Comparison of ENCODE assay signal across 18 cellular contexts in the genomic region with DNA sequence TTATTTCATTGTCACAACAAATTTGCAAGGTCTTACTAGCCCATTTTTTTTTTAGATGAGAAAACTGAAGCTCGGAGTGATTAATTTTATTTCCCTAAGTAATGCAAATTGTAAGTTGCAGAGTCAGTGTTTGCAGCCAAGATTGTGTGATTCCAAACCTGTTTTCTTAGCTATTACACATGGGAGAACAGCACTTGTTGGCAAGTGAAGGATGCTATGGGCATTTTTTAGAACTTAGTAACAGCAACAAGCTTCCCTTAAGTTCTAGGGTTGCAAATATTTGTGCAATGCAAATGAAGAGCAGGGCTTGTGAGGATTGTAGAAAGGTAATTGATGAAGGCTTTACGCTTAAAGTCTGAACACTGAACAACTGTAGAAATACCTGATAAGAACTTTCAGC.
A peak's percentile ranks its signal among the peaks of the same experiment; 100 is the strongest.
DNase-seq lines count a peak whose midpoint lies in the region; ATAC-seq and TF ChIP-seq lines count a peak whose summit lies in the region.
"Had no signal": no experiment of that assay in that cellular context is flagged by ENCODE, and none has a peak within 500 bp of the region (broad histone marks: within the 10 kb centered on the region; RNA-seq: fewer than 3 reads in every experiment).

No MANE protein-coding gene starts in this region.

- no peak overlapping the region for H3K4me3 Mint-ChIP-seq in HFFc6
- H3K4me3 Mint-ChIP-seq: CD4-positive, alpha-beta memory T cell; IgD-negative memory B cell; T-cell had no signal

- no peak overlapping the region for H3K27ac Mint-ChIP-seq in HFFc6
- H3K27ac Mint-ChIP-seq: CD4-positive, alpha-beta memory T cell; IgD-negative memory B cell; T-cell had no signal

- no peaks in the 10 kb centered on the region for H3K9me3 ChIP-seq in thyroid gland
- H3K9me3 ChIP-seq: ascending aorta had no signal

- peaks cover 15% of the 10 kb centered on the region for H3K4me1 Mint-ChIP-seq in HFFc6 (ENCODE audit: low read depth)
- H3K4me1 Mint-ChIP-seq: CD4-positive, alpha-beta memory T cell; IgD-negative memory B cell; T-cell had no signal

- H3K27ac ChIP-seq in thyroid gland: peak overlapping the region; percentile 81 to 98 (median 83)
- H3K27ac ChIP-seq: foreskin keratinocyte had no signal

- peaks cover 36 to 37% of the 10 kb centered on the region in 2 donors for H3K4me1 ChIP-seq in thyroid gland
- H3K4me1 ChIP-seq: ascending aorta, foreskin keratinocyte had no signal

- intact Hi-C loops in thyroid gland (cut with DNase I): no loop called here

- no peak for TF ChIP-seq POLR2A in thyroid gland (IDR thresholded peaks at IDR 0.05)

- H3K36me3 ChIP-seq in thyroid gland: no peaks in the 10 kb centered on the region
- H3K36me3 ChIP-seq: ascending aorta had no signal

- H3K27me3 ChIP-seq in thyroid gland: no peaks in the 10 kb centered on the region
- H3K27me3 ChIP-seq: ascending aorta, dorsolateral prefrontal cortex, foreskin keratinocyte had no signal

- peaks cover 2% of the 10 kb centered on the region; the same call in 1 of the 2 replicates for H3K27me3 Mint-ChIP-seq in HFFc6 (ENCODE audit: insufficient read depth)
- H3K27me3 Mint-ChIP-seq: CD4-positive, alpha-beta memory T cell; IgD-negative memory B cell; T-cell had no signal

- H3K4me3 ChIP-seq in astrocyte of the spinal cord (ENCODE audit: low read depth, low read length) (no peak overlapping the region), thyroid gland (replicated peaks in 1 of 3) (no peak overlapping the region)
- H3K4me3 ChIP-seq: ascending aorta, dorsolateral prefrontal cortex had no signal

- H3K9me3 Mint-ChIP-seq in HFFc6: no peaks in the 10 kb centered on the region
- H3K9me3 Mint-ChIP-seq: T-cell had no signal

- no peak for TF ChIP-seq CTCF in HFFc6 (IDR thresholded peaks at IDR 0.05)
- no peak for TF ChIP-seq CTCF in astrocyte of the spinal cord (IDR thresholded peaks at IDR 0.05; ENCODE audit: low read depth, low read length)
- peak in 1 of 6 experiments; percentile 10 for TF ChIP-seq CTCF in thyroid gland (IDR thresholded peaks at IDR 0.05)

- WGBS in thyroid gland, 2 donors: 29 to 32% methylated on average over 2 of the region's 2 CpGs

- no peaks in the 10 kb centered on the region for H3K36me3 Mint-ChIP-seq in HFFc6 (ENCODE audit: low read depth)
- H3K36me3 Mint-ChIP-seq: CD4-positive, alpha-beta memory T cell; IgD-negative memory B cell; T-cell had no signal

- no peak for ATAC-seq in GM21360 (IDR thresholded peaks at IDR 0.05; ENCODE audit: unreplicated experiment)
- ATAC-seq: foreskin keratinocyte, T-cell had no signal

- DNase-seq in HFFc6 (peak; percentile 50), astrocyte of the spinal cord (ENCODE audit: low read depth, low spot score) (peak; percentile 86), globus pallidus (ENCODE audit: low spot score) (peak; percentile 26), thyroid gland (peak; percentile 29 to 31), NCI-H2227 (lab: John Stamatoyannopoulos, UW; ENCODE audit: unreplicated experiment) (no peak)
- no peak for DNase-seq in activated naive CD4-positive, alpha-beta T cell treated with anti-CD3 and anti-CD28 coated beads, Interleukin-2, amount 50 U/mL, for 16 hours
- DNase-seq: activated effector memory CD4-positive, alpha-beta T cell treated with anti-CD3 and anti-CD28 coated beads, Interleukin-2, amount 50 U/mL, for 16 hours; CD4-positive, alpha-beta memory T cell; HCEC 1CT; NCI-H1092; RPMI8226; stimulated activated CD4-positive, alpha-beta T cell treated with anti-CD3 and anti-CD28 coated beads, Interleukin-1b, Interleukin-23, amount 100 ng/mL, for 48 hours; T-cell had no signal

- in situ Hi-C loops in astrocyte of the spinal cord (cut with HindIII; ENCODE audit: low sequenced_read_pairs): no loop called here

Comparison
In these comparisons a context has a peak if more than half of its experiments do, and no peak if none do; other contexts are left out.
1. DNase-seq: peak in HFFc6 (single experiment), astrocyte of the spinal cord (single experiment), globus pallidus (single experiment) and thyroid gland (2 of 2); none in NCI-H2227 (single experiment) and activated naive CD4-positive, alpha-beta T cell treated with anti-CD3 and anti-CD28 coated beads, Interleukin-2, amount 50 U/mL, for 16 hours (single experiment).